ENCODE assay signal across 8 cellular contexts in the genomic region with DNA sequence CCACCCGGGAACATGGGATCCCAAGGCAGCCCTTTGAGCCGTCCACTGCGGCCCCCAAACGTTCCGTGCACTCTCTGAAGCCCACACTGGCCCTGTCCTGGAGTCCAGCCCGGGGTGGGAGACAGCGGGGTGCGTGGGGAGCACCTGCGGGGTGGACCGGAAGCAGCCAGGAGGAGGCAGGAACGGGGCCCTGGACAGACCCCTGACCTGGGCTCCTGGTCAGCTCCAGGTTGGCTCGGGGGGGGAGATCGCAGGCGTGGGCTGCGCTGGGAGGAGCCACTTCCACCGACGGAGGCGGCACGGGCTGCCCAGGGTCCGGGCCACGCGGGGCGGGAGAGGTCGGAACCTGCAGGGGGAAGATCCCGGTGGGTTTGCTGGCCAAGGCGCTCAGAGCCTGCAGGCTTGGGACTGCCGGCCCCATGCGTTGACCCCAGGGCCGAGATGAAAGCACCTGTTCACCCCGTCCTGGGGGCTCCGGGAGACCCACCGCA. TPM values are rescaled to one million over a fixed set of nuclear protein-coding genes. Genes with fewer than 3 reads are reported as not detected.
DNase-seq lines count a peak whose midpoint lies in the region; ATAC-seq, FAIRE-seq and TF ChIP-seq lines count a peak whose summit lies in the region.

No MANE protein-coding gene starts in this region.

- peak; percentile 21 for ATAC-seq in GM21619 (IDR thresholded peaks at IDR 0.05; ENCODE audit: unreplicated experiment)
- peak in 3 of 4 donors; percentile 13 to 33 (median 30) for ATAC-seq in heart left ventricle
- no peak for ATAC-seq in GM21825 (IDR thresholded peaks at IDR 0.05; ENCODE audit: unreplicated experiment)

- no peak overlapping the region for H2AFZ ChIP-seq in Karpas-422 (ENCODE audit: low read length)

- FAIRE-seq in H54 (lab: Jason Lieb, UNC) = no peak

- TF ChIP-seq POLR2A in heart left ventricle (IDR thresholded peaks at IDR 0.05) (no peak), H54 (IDR thresholded peaks at IDR 0.05; ENCODE audit: low read depth, low read length) (no peak)

- H3K27me3 ChIP-seq in Karpas-422 (ENCODE audit: low read length) (no peaks in the 10 kb centered on the region), heart left ventricle (peaks cover 0 to 4% (median 0%) of the 10 kb centered on the region in 9 donors), skeletal muscle satellite cell (ENCODE audit: control insufficient read depth, insufficient read depth, low read length) (no peaks in the 10 kb centered on the region)

- intact Hi-C loops in heart left ventricle (cut with DNase I) = loop anchor here in 3 of 10 donors (5.0 kb wide), 1 partner anchor 42 kb away; a partner anchor contains a TSS

- DNase-seq in Karpas-422 (no peak), heart left ventricle (peak in 2 of 5 donors; percentile 17 to 21), NCI-H82 (lab: John Stamatoyannopoulos, UW) (no peak), iPS-NIHi7 (ENCODE audit: extremely low spot score) (no peak), H54 (ENCODE audit: insufficient read length, low spot score) (no peak)

- 31 to 68% (median 45%) methylated on average over 24 to 32 of the region's 32 CpGs for WGBS in heart left ventricle, 4 donors

- no peak overlapping the region for H3K9ac ChIP-seq in Karpas-422 (ENCODE audit: low read length)
- peak overlapping the region; percentile 72 for H3K9ac ChIP-seq in skeletal muscle satellite cell (ENCODE audit: low read depth, low read length)

- H3K4me1 ChIP-seq in Karpas-422 (ENCODE audit: low read length) = peaks cover 27% of the 10 kb centered on the region
- H3K4me1 ChIP-seq in heart left ventricle = peaks cover 2 to 20% (median 14%) of the 10 kb centered on the region in 12 donors
- peaks cover 11% of the 10 kb centered on the region for H3K4me1 ChIP-seq in skeletal muscle satellite cell (ENCODE audit: control insufficient read depth, insufficient read depth, low read length)

- H4K20me1 ChIP-seq in Karpas-422 (ENCODE audit: insufficient read depth, low read depth, low read length) = no peaks in the 10 kb centered on the region

- no peaks in the 10 kb centered on the region; the same call in 1 of the 2 replicates for H3K79me2 ChIP-seq in Karpas-422 (ENCODE audit: low read length)

- H3K27ac ChIP-seq in Karpas-422 (ENCODE audit: low read length) (no peak overlapping the region), heart left ventricle (peak overlapping the region in 9 of 12 donors; percentile 17 to 67 (median 38))

- H3K4me3 ChIP-seq in Karpas-422 (ENCODE audit: low read length) = no peak overlapping the region
- H3K4me3 ChIP-seq in heart left ventricle = peak overlapping the region; percentile 30 to 82 (median 58)
- H3K4me3 ChIP-seq in skeletal muscle satellite cell (ENCODE audit: low read length) = peak overlapping the region; percentile 79

- H3K9me2 ChIP-seq in Karpas-422 (replicated peaks; ENCODE audit: insufficient read depth, low read length) = no peaks in the 10 kb centered on the region

- no peaks in the 10 kb centered on the region for H3K36me3 ChIP-seq in Karpas-422 (ENCODE audit: insufficient read depth, low read length)
- H3K36me3 ChIP-seq in heart left ventricle = no peaks in the 10 kb centered on the region
- H3K36me3 ChIP-seq in skeletal muscle satellite cell (ENCODE audit: insufficient read depth, low read length) = no peaks in the 10 kb centered on the region

- H3K4me2 ChIP-seq in Karpas-422 (ENCODE audit: low read depth, low read length, poor library complexity, severe bottlenecking) (peak overlapping the region; percentile 78), skeletal muscle satellite cell (ENCODE audit: low read length) (peak overlapping the region; percentile 90)

- no peak for TF ChIP-seq CTCF in heart left ventricle (IDR thresholded peaks at IDR 0.05)

- H3K9me3 ChIP-seq in Karpas-422 (ENCODE audit: low read length) (no peaks in the 10 kb centered on the region), heart left ventricle (no peaks in the 10 kb centered on the region), skeletal muscle satellite cell (replicated peaks; ENCODE audit: low read length) (no peaks in the 10 kb centered on the region)

RNA-seq across cellular contexts. Expression of a gene that starts 5.7 kb away (rescaled TPM):
- total RNA-seq in Karpas-422 (2014; rRNA removed; shearing (Covaris generic); ENCODE audit: low replicate concordance) = 49.4 and 69.5 TPM in 2 replicates
- 1 to 10 TPM in 7 of 9 donors, under 1 TPM in 2; 0.81 to 6.8 (median 3.0) TPM for total RNA-seq in heart left ventricle
- polyA plus RNA-seq in heart left ventricle = 10 to 100 TPM in 1 of 2 donors, 1 to 10 TPM in 1; 1.9 to 27.0 TPM
- 3.0 and 15.5 TPM in 2 replicates for total RNA-seq in skeletal muscle satellite cell (2012; rRNA removed)

RNA-seq across cellular contexts. Expression of a gene that starts 43.1 kb away (rescaled TPM):
- 19.4 and 57.3 TPM in 2 replicates for total RNA-seq in Karpas-422 (2014; rRNA removed; shearing (Covaris generic); ENCODE audit: low replicate concordance)
- 10 to 100 TPM; 31.3 to 71.5 (median 47.5) TPM for total RNA-seq in heart left ventricle
- 100 to 1,000 TPM in 1 of 2 donors, 10 to 100 TPM in 1; 50.6 to 102 TPM for polyA plus RNA-seq in heart left ventricle
- 46.7 and 46.9 TPM in 2 replicates for total RNA-seq in skeletal muscle satellite cell (2012; rRNA removed)
